In the genomic region with DNA sequence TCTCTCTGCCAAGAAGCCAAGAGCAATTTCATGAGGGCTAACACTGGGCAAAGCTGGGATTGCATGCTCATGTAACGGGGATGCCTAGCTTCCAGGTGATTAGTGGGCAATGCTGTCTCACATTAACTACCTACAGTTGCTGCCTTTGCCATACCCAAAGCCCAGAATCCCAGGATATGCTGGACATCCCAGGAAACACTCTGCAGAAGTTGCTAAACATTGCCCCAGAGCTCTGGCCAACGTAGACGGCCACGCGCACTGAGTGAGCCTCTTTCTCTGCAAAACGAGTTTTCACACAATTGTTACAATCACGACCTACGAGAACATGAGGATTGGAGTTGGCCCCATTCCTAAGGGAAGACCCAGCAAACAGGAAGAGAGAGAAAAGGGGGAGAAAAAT, we compare ENCODE assay signal across 31 cellular contexts.
"Had no signal": no experiment of that assay in that cellular context is flagged by ENCODE, and none has a peak within 500 bp of the region (broad histone marks: within the 10 kb centered on the region; RNA-seq: fewer than 3 reads in every experiment).

No MANE protein-coding gene starts in this region.

- H3K9me3 ChIP-seq: adrenal gland, Peyer's patch, SJCRH30 had no signal

- H3K4me1 Mint-ChIP-seq: activated CD4-positive, alpha-beta T cell treated with anti-CD3 and anti-CD28 coated beads for 36 hours; activated CD4-positive, alpha-beta T cell treated with anti-CD3 and anti-CD28 coated beads, Interleukin-2, amount 10 ng/mL, durations not matched to agents 7 days and 5 days had no signal

- H3K27ac Mint-ChIP-seq: activated CD4-positive, alpha-beta T cell treated with anti-CD3 and anti-CD28 coated beads for 36 hours; activated CD4-positive, alpha-beta T cell treated with anti-CD3 and anti-CD28 coated beads, Interleukin-2, amount 10 ng/mL, durations not matched to agents 7 days and 5 days; activated CD8-positive, alpha-beta T cell treated with anti-CD3 and anti-CD28 coated beads, Interleukin-2, amount 10 ng/mL, durations not matched to agents 7 days and 5 days; activated naive CD4-positive, alpha-beta T cell treated with anti-CD3 and anti-CD28 coated beads, Interleukin-2, amount 50 U/mL, for 72 hours; activated T-cell treated with anti-CD3 and anti-CD28 coated beads, Interleukin-2, amount 50 U/mL, for 24 hours; activated T-helper 2 cell treated with anti-CD3 and anti-CD28 coated beads, Interferon-gamma antibody, Interleukin-2, Interleukin-4, amounts not matched to agents 10 μg/mL and 5 μg/mL and 100 μg/mL, durations not matched to agents 14 hours and 24 hours and 36 hours had no signal

- H3K27me3 Mint-ChIP-seq: activated CD4-positive, alpha-beta T cell treated with anti-CD3 and anti-CD28 coated beads for 36 hours; activated CD4-positive, alpha-beta T cell treated with anti-CD3 and anti-CD28 coated beads, Interleukin-2, amount 10 ng/mL, durations not matched to agents 7 days and 5 days; activated T-cell treated with anti-CD3 and anti-CD28 coated beads, Interleukin-2, amount 50 U/mL, for 24 hours had no signal

- H3K4me3 Mint-ChIP-seq: activated CD4-positive, alpha-beta T cell treated with anti-CD3 and anti-CD28 coated beads for 36 hours; activated CD4-positive, alpha-beta T cell treated with anti-CD3 and anti-CD28 coated beads, Interleukin-2, amount 10 ng/mL, durations not matched to agents 7 days and 5 days; activated CD8-positive, alpha-beta T cell treated with anti-CD3 and anti-CD28 coated beads, Interleukin-2, amount 10 ng/mL, durations not matched to agents 7 days and 5 days; activated T-cell treated with anti-CD3 and anti-CD28 coated beads, Interleukin-2, amount 50 U/mL, for 24 hours; brain had no signal

- DNase-seq: activated CD4-positive, alpha-beta T cell treated with anti-CD3 and anti-CD28 coated beads for 36 hours; activated CD4-positive, alpha-beta T cell treated with anti-CD3 and anti-CD28 coated beads, Interleukin-2, amount 10 ng/mL, durations not matched to agents 7 days and 5 days; activated CD4-positive, alpha-beta T cell treated with anti-CD3 and anti-CD28 coated beads, Interleukin-2, amount 50 U/mL, for 48 hours; activated CD8-positive, alpha-beta T cell treated with anti-CD3 and anti-CD28 coated beads, Interleukin-2, amount 10 ng/mL, durations not matched to agents 7 days and 5 days; activated gamma-delta T cell; activated naive CD4-positive, alpha-beta T cell treated with Interleukin-2 at 50 U/mL for 16 hours; activated T-cell treated with anti-CD3 and anti-CD28 coated beads, Interleukin-2, amount 50 U/mL, for 24 hours; anterior cingulate cortex; caudate nucleus; NCI-H1092 treated with DMSO at 0.1 percent for 48 hours; NCI-H1417; NCI-H146; NCI-H187; NCI-H2029 treated with DMSO at 0.1 percent for 48 hours; NCI-H2227 treated with DMSO at 0.1 percent for 48 hours; NCI-H446; NCI-H510A treated with DMSO at 0.1 percent for 48 hours; NCI-H69; NK-92 treated with Interleukin-12 subunit alpha and Interleukin-12 subunit beta, amount 100 ng/mL, for 24 hours; PC-3; Peyer's patch; Right ventricle myocardium superior; SJCRH30; T1000 had no signal

- H3K36me3 ChIP-seq: adrenal gland, Peyer's patch, SJCRH30 had no signal

- H3K36me3 Mint-ChIP-seq: activated naive CD4-positive, alpha-beta T cell treated with anti-CD3 and anti-CD28 coated beads, Interleukin-2, amount 50 U/mL, for 72 hours; brain had no signal

- H3K27me3 ChIP-seq: adrenal gland, Peyer's patch, SJCRH30 had no signal

- H3K27ac ChIP-seq: adrenal gland, Peyer's patch, RWPE1, SJCRH30 had no signal

- H3K4me3 ChIP-seq: adrenal gland, K562, Peyer's patch, SJCRH30, SK-N-MC had no signal

- H3K4me1 ChIP-seq: adrenal gland, Peyer's patch, SJCRH30 had no signal
